ENCODE assay signal across 8 cellular contexts in genomic region chr16:19890901-19891300, GRCh38. TPM values are rescaled to one million over a fixed set of nuclear protein-coding genes. Genes with fewer than 3 reads are reported as not detected.
"Had no signal": no experiment of that assay in that cellular context is flagged by ENCODE, and none has a peak within 500 bp of the region (broad histone marks: within the 10 kb centered on the region; RNA-seq: fewer than 3 reads in every experiment).

No MANE protein-coding gene starts in this region.

- DNase-seq: GM23248, GOT3, H9, HCEC 1CT, KG1 had no signal

- FAIRE-seq: H54, HTR-8/SVneo had no signal

- H2AFZ ChIP-seq: GM23248 had no signal

- H3K4me3 ChIP-seq: GM23248 had no signal

- H3K27ac ChIP-seq: GM23248 had no signal

- H3K9ac ChIP-seq: GM23248 had no signal

RNA-seq across cellular contexts. Expression of gene GPRC5B, which starts 6.3 kb away (rescaled TPM):
- total RNA-seq: GM23248 had no signal
- polyA plus RNA-seq: IgD-negative memory B cell had no signal
